In the genomic region with DNA sequence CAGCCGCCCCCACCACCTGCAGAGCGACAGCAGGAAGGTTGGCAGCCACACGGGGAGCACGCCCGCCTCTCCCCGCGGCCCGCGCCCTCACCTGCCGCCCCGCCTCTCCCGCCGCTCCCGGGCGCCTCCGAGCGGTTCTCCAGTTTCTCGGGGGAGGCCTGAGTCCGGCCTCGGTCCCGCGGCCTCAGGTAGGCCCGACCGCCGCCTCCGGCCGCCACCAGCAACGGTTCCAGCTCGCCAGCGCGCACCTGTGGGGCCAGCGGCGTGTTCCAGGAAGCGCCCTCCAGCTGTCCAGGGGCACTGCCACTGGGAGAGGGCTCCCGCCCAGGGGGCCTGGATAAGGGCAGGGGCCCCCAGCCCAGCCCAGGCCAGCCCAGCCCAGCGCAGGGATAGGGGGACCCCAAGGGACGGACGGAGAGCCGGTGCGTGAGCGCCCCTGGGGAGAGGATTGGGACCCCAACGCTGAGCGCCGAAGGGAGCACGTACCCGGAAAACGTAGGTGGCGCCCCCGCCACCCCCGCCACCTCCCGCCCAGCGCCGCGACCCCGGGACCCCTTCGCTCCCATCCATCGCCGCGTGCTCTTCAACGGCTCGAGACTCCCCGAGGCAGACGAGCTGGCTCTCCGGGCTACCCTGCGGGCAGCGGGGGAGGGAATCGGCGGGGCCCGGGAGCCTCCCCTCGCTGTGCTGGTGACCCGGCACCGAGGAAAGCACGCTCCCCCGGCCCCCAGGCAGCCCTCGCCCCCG, we compare ENCODE assay signal across 1 cellular context.
TF ChIP-seq lines count a peak whose summit lies in the region.

No MANE protein-coding gene starts in this region.

TF ChIP-seq in K562, 482 proteins besides CTCF, POLR2A, EP300 and RAD21:
- TF ChIP-seq POLR2G (IDR thresholded peaks at IDR 0.05; ENCODE audit: low read depth, low read length) (peak; percentile 35), EGR1 (conservative IDR thresholded peaks at IDR 0.05) (no peak)
- TF ChIP-seq, protein P1, sequence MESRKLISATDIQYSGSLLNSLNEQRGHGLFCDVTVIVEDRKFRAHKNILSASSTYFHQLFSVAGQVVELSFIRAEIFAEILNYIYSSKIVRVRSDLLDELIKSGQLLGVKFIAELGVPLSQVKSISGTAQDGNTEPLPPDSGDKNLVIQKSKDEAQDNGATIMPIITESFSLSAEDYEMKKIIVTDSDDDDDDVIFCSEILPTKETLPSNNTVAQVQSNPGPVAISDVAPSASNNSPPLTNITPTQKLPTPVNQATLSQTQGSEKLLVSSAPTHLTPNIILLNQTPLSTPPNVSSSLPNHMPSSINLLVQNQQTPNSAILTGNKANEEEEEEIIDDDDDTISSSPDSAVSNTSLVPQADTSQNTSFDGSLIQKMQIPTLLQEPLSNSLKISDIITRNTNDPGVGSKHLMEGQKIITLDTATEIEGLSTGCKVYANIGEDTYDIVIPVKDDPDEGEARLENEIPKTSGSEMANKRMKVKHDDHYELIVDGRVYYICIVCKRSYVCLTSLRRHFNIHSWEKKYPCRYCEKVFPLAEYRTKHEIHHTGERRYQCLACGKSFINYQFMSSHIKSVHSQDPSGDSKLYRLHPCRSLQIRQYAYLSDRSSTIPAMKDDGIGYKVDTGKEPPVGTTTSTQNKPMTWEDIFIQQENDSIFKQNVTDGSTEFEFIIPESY (CRISPR knock-in tag; IDR thresholded peaks at IDR 0.05), result peak; percentile 72
